Comparison of ENCODE assay signal across 1 cellular context in genomic region chr2:172278642-172279041, GRCh38.
TF ChIP-seq lines count a peak whose summit lies in the region.

No MANE protein-coding gene starts in this region.

TF ChIP-seq in GM23338, 12 proteins besides CTCF, POLR2A, EP300 and RAD21 (continued from another document):
- no peak for TF ChIP-seq ZNF462 (CRISPR knock-in tag; IDR thresholded peaks at IDR 0.05)
- no peak for TF ChIP-seq EZH2 (IDR thresholded peaks at IDR 0.05; ENCODE audit: low read depth, unreplicated experiment)
- TF ChIP-seq NANOG (IDR thresholded peaks at IDR 0.05; ENCODE audit: borderline replicate concordance), result no peak
- TF ChIP-seq EZH2phosphoT487 (IDR thresholded peaks at IDR 0.05; ENCODE audit: unreplicated experiment), result no peak
- TF ChIP-seq POLR2AphosphoS5 (IDR thresholded peaks at IDR 0.05; ENCODE audit: low read depth), result no peak
- TF ChIP-seq ETS1 (IDR thresholded peaks at IDR 0.05), result no peak
TF ChIP-seq in GM23338: peak in this region for 0.
